8 cellular contexts compared by ENCODE assay signal in the genomic region with DNA sequence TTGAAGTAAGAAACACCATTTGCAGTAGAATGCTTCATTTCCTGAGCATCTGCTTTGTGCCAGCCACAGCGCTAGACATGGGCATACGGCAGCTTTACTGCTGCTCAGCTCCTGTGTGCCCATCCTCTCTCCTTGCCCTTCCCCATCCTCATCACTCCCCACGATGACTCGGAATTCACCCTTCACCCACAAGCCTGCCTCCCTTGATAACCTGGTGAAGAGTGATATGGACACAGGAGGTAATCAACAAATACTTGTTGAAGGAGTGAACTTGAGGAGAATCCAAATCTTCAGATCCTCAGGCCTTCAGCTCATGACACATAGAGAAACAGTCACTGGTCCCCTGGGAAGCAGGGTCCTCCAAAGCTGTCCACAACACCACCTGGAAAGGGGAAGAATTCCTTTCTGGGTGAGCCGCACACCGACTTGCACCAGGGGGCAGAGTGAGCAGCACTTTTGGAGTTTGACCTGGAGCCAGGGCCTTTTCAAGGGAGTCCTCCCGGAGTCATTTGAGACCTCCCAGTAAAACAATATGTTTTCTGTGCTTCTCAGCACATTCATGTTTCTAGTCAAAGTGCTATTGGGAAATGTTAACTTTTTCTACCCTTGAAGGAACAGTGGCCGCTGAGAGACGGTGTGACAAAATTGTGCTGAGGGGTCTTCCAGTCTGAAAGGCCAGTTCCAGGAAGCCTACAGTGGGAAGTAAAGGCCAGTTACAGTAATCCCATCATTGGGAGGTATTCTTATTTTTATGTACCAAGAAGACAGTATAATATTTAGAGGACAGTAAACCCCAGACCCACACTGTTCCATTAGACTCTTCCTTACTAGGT.
A peak's percentile ranks its signal among the peaks of the same experiment; 100 is the strongest.
DNase-seq lines count a peak whose midpoint lies in the region; ATAC-seq, FAIRE-seq and TF ChIP-seq lines count a peak whose summit lies in the region.

No MANE protein-coding gene starts in this region.

- H3K4me3 Mint-ChIP-seq in astrocyte (ENCODE audit: unreplicated experiment), result no peak overlapping the region

- DNase-seq in COLO668 (lab: John Stamatoyannopoulos, UW; ENCODE audit: unreplicated experiment) (peak; percentile 54), H54 (ENCODE audit: insufficient read length, low spot score) (peak; percentile 81), NCI-H526 treated with DMSO at 0.1 percent for 48 hours (lab: John Stamatoyannopoulos, UW) (peak; percentile 26), astrocyte (ENCODE audit: low read depth) (peak; percentile 69), hepatocyte (ENCODE audit: low spot score) (peak; percentile 80)
- DNase-seq in stimulated activated CD4-positive, alpha-beta T cell treated with anti-CD3 and anti-CD28 coated beads, Interleukin-15, amount 100 ng/mL, for 24 hours, result peak; percentile 48

- H3K27ac ChIP-seq in astrocyte (ENCODE audit: low read depth, low read length) (peak overlapping the region; percentile 48), hepatocyte (peak overlapping the region; percentile 94)

- TF ChIP-seq CTCF in astrocyte (IDR thresholded peaks at IDR 0.05; ENCODE audit: insufficient read depth, low read depth, low read length), result peak; percentile 64
- TF ChIP-seq CTCF in hepatocyte (IDR thresholded peaks at IDR 0.05; ENCODE audit: poor library complexity), result peak; percentile 62

- no peak for TF ChIP-seq POLR2A in H54 (IDR thresholded peaks at IDR 0.05; ENCODE audit: low read depth, low read length)

- H3K9me2 ChIP-seq in hepatocyte (replicated peaks; ENCODE audit: insufficient read depth), result no peaks in the 10 kb centered on the region

- ATAC-seq in GM18873 (IDR thresholded peaks at IDR 0.05; ENCODE audit: low FRiP score, unreplicated experiment), result no peak
- no peak for ATAC-seq in GM19351 (IDR thresholded peaks at IDR 0.05; ENCODE audit: unreplicated experiment)

- peak; percentile 45 for FAIRE-seq in H54 (lab: Jason Lieb, UNC)
- FAIRE-seq in astrocyte (lab: Jason Lieb, UNC), result peak; percentile 47

- H3K27me3 Mint-ChIP-seq in astrocyte (ENCODE audit: low read depth, unreplicated experiment), result peaks cover 2% of the 10 kb centered on the region

- H3K4me1 ChIP-seq in astrocyte (ENCODE audit: insufficient read depth, low read length), result peaks cover 13% of the 10 kb centered on the region
- H3K4me1 ChIP-seq in hepatocyte (ENCODE audit: insufficient read depth), result peaks cover 19% of the 10 kb centered on the region

- peaks cover 13% of the 10 kb centered on the region for H3K4me1 Mint-ChIP-seq in astrocyte (ENCODE audit: low read depth, unreplicated experiment)

- H3K27me3 ChIP-seq in astrocyte (ENCODE audit: insufficient read depth, low read length) (no peaks in the 10 kb centered on the region), hepatocyte (no peaks in the 10 kb centered on the region)

- H3K36me3 ChIP-seq in astrocyte (ENCODE audit: insufficient read depth, low read length), result no peaks in the 10 kb centered on the region
- H3K36me3 ChIP-seq in hepatocyte (replicated peaks; ENCODE audit: insufficient read depth, low read depth), result no peaks in the 10 kb centered on the region

- peak overlapping the region; percentile 37 for H3K27ac Mint-ChIP-seq in astrocyte (ENCODE audit: unreplicated experiment)

- no peak overlapping the region for H3K4me3 ChIP-seq in astrocyte (ENCODE audit: insufficient read depth, low read depth, low read length)
- H3K4me3 ChIP-seq in hepatocyte, result no peak overlapping the region

- H3K4me2 ChIP-seq in astrocyte (ENCODE audit: low read length), result no peak overlapping the region
- H3K4me2 ChIP-seq in hepatocyte, result peak overlapping the region; percentile 70

- no peaks in the 10 kb centered on the region for H3K9me3 Mint-ChIP-seq in astrocyte (ENCODE audit: unreplicated experiment)

- H3K79me2 ChIP-seq in astrocyte (ENCODE audit: insufficient read depth, low read length) (no peaks in the 10 kb centered on the region), hepatocyte (no peaks in the 10 kb centered on the region)

- H4K20me1 ChIP-seq in astrocyte (ENCODE audit: insufficient read depth, low read length), result no peaks in the 10 kb centered on the region
- H4K20me1 ChIP-seq in hepatocyte (ENCODE audit: insufficient read depth, poor library complexity, severe bottlenecking), result no peaks in the 10 kb centered on the region

- WGBS in hepatocyte (ENCODE audit: low lambda C conversion rate, missing lambda C conversion rate), result 52% methylated on average over 9 of the region's 9 CpGs

- H3K9ac ChIP-seq in astrocyte (ENCODE audit: low read length), result peak overlapping the region; percentile 27

- H3K36me3 Mint-ChIP-seq in astrocyte (ENCODE audit: low read depth, unreplicated experiment), result peaks cover 4% of the 10 kb centered on the region

- H3K9me3 ChIP-seq in astrocyte (ENCODE audit: insufficient read depth, low read depth, low read length) (no peaks in the 10 kb centered on the region), hepatocyte (ENCODE audit: low read depth) (no peaks in the 10 kb centered on the region)

- H2AFZ ChIP-seq in astrocyte (ENCODE audit: low read depth, low read length) (peak overlapping the region; percentile 14), hepatocyte (peak overlapping the region; percentile 44)

Comparison
In these comparisons a context has a peak if more than half of its experiments do, and no peak if none do; other contexts are left out.
1. DNase-seq: peak in every context shown above with its lines; median percentile 81 in H54; 80 in hepatocyte; 69 in astrocyte; 54 in COLO668; 48 in stimulated activated CD4-positive, alpha-beta T cell treated with anti-CD3 and anti-CD28 coated beads, Interleukin-15, amount 100 ng/mL, for 24 hours; 26 in NCI-H526 treated with DMSO at 0.1 percent for 48 hours.